In the genomic region with DNA sequence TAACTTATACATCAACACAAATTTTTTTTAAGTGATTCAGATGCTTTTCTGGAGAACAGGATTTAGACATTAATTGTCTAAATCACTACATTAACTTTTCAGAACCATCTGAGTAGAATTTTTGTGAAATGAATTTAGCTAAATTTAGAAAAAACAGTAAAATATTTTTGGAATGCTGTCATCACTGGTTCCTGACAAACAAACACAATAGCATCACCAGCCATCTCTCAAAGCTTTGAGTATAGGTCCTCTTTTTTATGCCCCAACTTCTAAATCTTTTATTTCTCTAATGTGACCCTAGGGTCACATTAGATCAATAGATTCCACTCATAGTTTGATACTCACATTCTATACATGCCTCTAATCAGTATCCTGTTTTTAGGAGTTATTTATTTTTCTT, we compare ENCODE assay signal across 20 cellular contexts.
"Had no signal": no experiment of that assay in that cellular context is flagged by ENCODE, and none has a peak within 500 bp of the region (broad histone marks: within the 10 kb centered on the region; RNA-seq: fewer than 3 reads in every experiment).

No MANE protein-coding gene starts in this region.

- H3K27ac Mint-ChIP-seq: activated CD4-positive, alpha-beta memory T cell treated with anti-CD3 and anti-CD28 coated beads for 36 hours; activated CD4-positive, alpha-beta T cell treated with anti-CD3 and anti-CD28 coated beads for 36 hours; activated CD8-positive, alpha-beta memory T cell treated with anti-CD3 and anti-CD28 coated beads, Interleukin-2, amount 10 ng/mL, durations not matched to agents 7 days and 5 days; activated naive CD4-positive, alpha-beta T cell treated with anti-CD3 and anti-CD28 coated beads for 36 hours; activated T-helper 2 cell treated with anti-CD3 and anti-CD28 coated beads, Interferon-gamma antibody, Interleukin-2, Interleukin-4, amounts not matched to agents 10 μg/mL and 5 μg/mL and 100 μg/mL, durations not matched to agents 14 hours and 24 hours and 36 hours had no signal

- H3K4me3 Mint-ChIP-seq: activated CD4-positive, alpha-beta memory T cell treated with anti-CD3 and anti-CD28 coated beads for 36 hours; activated CD4-positive, alpha-beta T cell treated with anti-CD3 and anti-CD28 coated beads for 36 hours; activated CD8-positive, alpha-beta memory T cell treated with anti-CD3 and anti-CD28 coated beads, Interleukin-2, amount 10 ng/mL, durations not matched to agents 7 days and 5 days; activated naive CD4-positive, alpha-beta T cell treated with anti-CD3 and anti-CD28 coated beads for 36 hours; neural crest cell had no signal

- H3K27me3 Mint-ChIP-seq: activated CD4-positive, alpha-beta memory T cell treated with anti-CD3 and anti-CD28 coated beads for 36 hours; activated CD4-positive, alpha-beta T cell treated with anti-CD3 and anti-CD28 coated beads for 36 hours; activated CD8-positive, alpha-beta memory T cell treated with anti-CD3 and anti-CD28 coated beads, Interleukin-2, amount 10 ng/mL, durations not matched to agents 7 days and 5 days had no signal

- DNase-seq: activated CD4-positive, alpha-beta memory T cell treated with anti-CD3 and anti-CD28 coated beads for 36 hours; activated CD4-positive, alpha-beta T cell treated with anti-CD3 and anti-CD28 coated beads for 36 hours; activated CD8-positive, alpha-beta memory T cell treated with anti-CD3 and anti-CD28 coated beads, Interleukin-2, amount 10 ng/mL, durations not matched to agents 7 days and 5 days; activated naive CD4-positive, alpha-beta T cell treated with anti-CD3 and anti-CD28 coated beads for 36 hours; activated T-cell treated with anti-CD3 and anti-CD28 coated beads, Interleukin-2, amount 50 U/mL, for 1 hour; caudate nucleus; colonic mucosa; head of caudate nucleus; left colon; midbrain; ovary; stimulated activated CD4-positive, alpha-beta T cell treated with anti-CD3 and anti-CD28 coated beads, Interleukin-12 subunit alpha, Interleukin-12 subunit beta, amount 100 ng/mL, for 4 hours; stimulated activated CD4-positive, alpha-beta T cell treated with anti-CD3 and anti-CD28 coated beads, Interleukin-2, amount 100 ng/mL, for 24 hours; WERI-Rb-1 had no signal

- ATAC-seq: activated CD4-positive, alpha-beta T cell treated with anti-CD3 and anti-CD28 coated beads for 36 hours; activated CD8-positive, alpha-beta memory T cell treated with anti-CD3 and anti-CD28 coated beads, Interleukin-2, amount 10 ng/mL, durations not matched to agents 7 days and 5 days; esophagus mucosa; left colon; sciatic nerve had no signal

- H3K36me3 Mint-ChIP-seq: activated CD4-positive, alpha-beta memory T cell treated with anti-CD3 and anti-CD28 coated beads for 36 hours; activated CD8-positive, alpha-beta memory T cell treated with anti-CD3 and anti-CD28 coated beads, Interleukin-2, amount 10 ng/mL, durations not matched to agents 7 days and 5 days had no signal

- H3K4me3 ChIP-seq: colonic mucosa, lung, ovary, thoracic aorta had no signal

- H3K9me3 ChIP-seq: colonic mucosa, ovary, thoracic aorta had no signal

- H3K4me1 Mint-ChIP-seq: activated CD4-positive, alpha-beta T cell treated with anti-CD3 and anti-CD28 coated beads for 36 hours; activated CD8-positive, alpha-beta memory T cell treated with anti-CD3 and anti-CD28 coated beads, Interleukin-2, amount 10 ng/mL, durations not matched to agents 7 days and 5 days; neural crest cell had no signal
